Comparison of ENCODE assay signal across 13 cellular contexts in genomic region chr11:112977620-112978212, GRCh38.
DNase-seq lines count a peak whose midpoint lies in the region; ATAC-seq lines count a peak whose summit lies in the region.
"Had no signal": no experiment of that assay in that cellular context is flagged by ENCODE, and none has a peak within 500 bp of the region (broad histone marks: within the 10 kb centered on the region; RNA-seq: fewer than 3 reads in every experiment).

No MANE protein-coding gene starts in this region.

- no peaks in the 10 kb centered on the region for H3K9me3 ChIP-seq in SK-N-MC (ENCODE audit: low read depth, low read length)

- H3K27ac ChIP-seq in SK-N-MC (peak overlapping the region; percentile 73), substantia nigra (ENCODE audit: low read depth, low read length, poor library complexity, severe bottlenecking) (peak overlapping the region; percentile 67)
- H3K27ac ChIP-seq: 22Rv1, cardiac muscle cell had no signal

- DNase-seq in DMS 273 (lab: John Stamatoyannopoulos, UW; ENCODE audit: unreplicated experiment), result peak; percentile 35
- no peak for DNase-seq in DMS 273 treated with DMSO at 0.1 percent for 48 hours (lab: John Stamatoyannopoulos, UW)
- DNase-seq in SK-N-MC (ENCODE audit: low read depth, low spot score), result peak; percentile 37
- DNase-seq in globus pallidus (ENCODE audit: low spot score), result peak; percentile 95
- peak in 13 of 49 donors; percentile 4 to 65 (median 18) for DNase-seq in substantia nigra (lab: John Stamatoyannopoulos, UW)
- no peak for DNase-seq in DMS79 (lab: John Stamatoyannopoulos, UW)
- DNase-seq: activated CD4-positive, alpha-beta T cell treated with anti-CD3 and anti-CD28 coated beads for 48 hours; NCI-H2107 had no signal

- ATAC-seq in GM21381 (IDR thresholded peaks at IDR 0.05; ENCODE audit: unreplicated experiment) (no peak), HG03565 (IDR thresholded peaks at IDR 0.05; ENCODE audit: unreplicated experiment) (no peak)

- no peaks in the 10 kb centered on the region for H3K36me3 ChIP-seq in SK-N-MC (ENCODE audit: insufficient read depth, low read length)
- H3K36me3 ChIP-seq: cardiac muscle cell had no signal

- H3K4me3 ChIP-seq in SK-N-MC, result peak overlapping the region; percentile 31
- H3K4me3 ChIP-seq: cardiac muscle cell, lung had no signal

- peak overlapping the region; percentile 29 for H3K9ac ChIP-seq in SK-N-MC (ENCODE audit: insufficient read length)

Comparison
In these comparisons a context has a peak if more than half of its experiments do, and no peak if none do; other contexts are left out.
1. DNase-seq: peak in DMS 273 (single experiment), SK-N-MC (single experiment) and globus pallidus (single experiment); none in DMS 273 treated with DMSO at 0.1 percent for 48 hours (single experiment) and DMS79 (single experiment).